Comparison of ENCODE assay signal across 8 cellular contexts in genomic region chr6:81752084-81752968, GRCh38. TPM values are rescaled to one million over a fixed set of nuclear protein-coding genes. Genes with fewer than 3 reads are reported as not detected.
DNase-seq lines count a peak whose midpoint lies in the region; ATAC-seq and TF ChIP-seq lines count a peak whose summit lies in the region.

Gene TENT5A (minus strand): TSS chr6:81752681. CDS start chr6:81752141, 540 bp downstream.

- DNase-seq in COR-L47 (lab: John Stamatoyannopoulos, UW) (peak; percentile 65), HL-60 (ENCODE audit: low read depth in 1 of 2, low spot score in 1 of 2) (peak; percentile 72 to 97), epithelial cell of proximal tubule (ENCODE audit: low read depth) (no peak)
- DNase-seq in activated T-cell treated with anti-CD3 and anti-CD28 coated beads, Interleukin-2, amount 50 U/mL, for 1 hour: peak; percentile 87
- peak; percentile 64 to 78 for DNase-seq in stimulated activated CD8-positive, alpha-beta memory T cell treated with anti-CD3 and anti-CD28 coated beads, Interleukin-4, amount 100 ng/mL, for 4 hours (ENCODE audit: low read depth in 2 of 2, low spot score in 1 of 2)

- H3K36me3 ChIP-seq in OCI-LY3 (replicated peaks; ENCODE audit: low read depth, low read length) (peaks cover 29% of the 10 kb centered on the region), mucosa of stomach (ENCODE audit: control insufficient read depth, insufficient read depth, low read length) (peaks cover 10% of the 10 kb centered on the region)

- peak within 1 kb of the TSS; percentile 78 for H2AFZ ChIP-seq in OCI-LY3 (ENCODE audit: low read depth, low read length)

- H3K27me3 ChIP-seq in HL-60 (ENCODE audit: insufficient read depth, poor library complexity, severe bottlenecking): no peaks in the 10 kb centered on the region
- H3K27me3 ChIP-seq in OCI-LY3 (ENCODE audit: low read depth, low read length): no peaks in the 10 kb centered on the region
- no peaks in the 10 kb centered on the region for H3K27me3 ChIP-seq in mucosa of stomach (ENCODE audit: control insufficient read depth, insufficient read depth, low read length)

- H3K27ac ChIP-seq in HL-60 (replicated peaks) (peak within 1 kb of the TSS; percentile 98), OCI-LY3 (ENCODE audit: low read length) (peak within 1 kb of the TSS; percentile 72)

- H4K20me1 ChIP-seq in OCI-LY3 (ENCODE audit: insufficient read depth, low read length): no peaks in the 10 kb centered on the region

- peak; percentile 36 for ATAC-seq in GM19468 (IDR thresholded peaks at IDR 0.05; ENCODE audit: extremely low read depth, unreplicated experiment)

- H3K4me2 ChIP-seq in OCI-LY3 (ENCODE audit: low read length): peak within 1 kb of the TSS; percentile 75

- peak within 1 kb of the TSS; percentile 62 for H3K4me3 ChIP-seq in HL-60 (replicated peaks; ENCODE audit: insufficient read depth, low read length)
- peak within 1 kb of the TSS; percentile 80 for H3K4me3 ChIP-seq in OCI-LY3 (ENCODE audit: low read length)
- peak within 1 kb of the TSS; percentile 87 for H3K4me3 ChIP-seq in epithelial cell of proximal tubule (ENCODE audit: low read depth, low read length)
- peak within 1 kb of the TSS; percentile 75 for H3K4me3 ChIP-seq in mucosa of stomach (ENCODE audit: low read length)

- H3K4me1 ChIP-seq in OCI-LY3 (ENCODE audit: low read length) (peaks cover 26% of the 10 kb centered on the region), mucosa of stomach (ENCODE audit: control insufficient read depth, insufficient read depth, low read length) (peaks cover 14% of the 10 kb centered on the region)

- peaks cover 15% of the 10 kb centered on the region for H3K79me2 ChIP-seq in OCI-LY3 (ENCODE audit: low read length)

- TF ChIP-seq CTCF in HL-60 (IDR thresholded peaks at IDR 0.05; ENCODE audit: insufficient read depth, low read length) (no peak), OCI-LY3 (IDR thresholded peaks at IDR 0.05; ENCODE audit: low read depth, low read length) (no peak), epithelial cell of proximal tubule (conservative IDR thresholded peaks at IDR 0.05; ENCODE audit: low read depth, low read length) (peak; percentile 21)

- H3K9me3 ChIP-seq in OCI-LY3 (ENCODE audit: insufficient read depth, low read length) (no peaks in the 10 kb centered on the region), mucosa of stomach (ENCODE audit: control insufficient read depth, low read length) (no peaks in the 10 kb centered on the region)

- peak within 1 kb of the TSS; percentile 93 for H3K9ac ChIP-seq in OCI-LY3 (ENCODE audit: low read length)
- H3K9ac ChIP-seq in mucosa of stomach (ENCODE audit: low read length): peak within 1 kb of the TSS; percentile 84

RNA-seq across cellular contexts. Expression of gene TENT5A, which starts in this region (rescaled TPM):
- 0.63 and 1.2 TPM in 2 replicates for total RNA-seq in epithelial cell of proximal tubule
